In the genomic region with DNA sequence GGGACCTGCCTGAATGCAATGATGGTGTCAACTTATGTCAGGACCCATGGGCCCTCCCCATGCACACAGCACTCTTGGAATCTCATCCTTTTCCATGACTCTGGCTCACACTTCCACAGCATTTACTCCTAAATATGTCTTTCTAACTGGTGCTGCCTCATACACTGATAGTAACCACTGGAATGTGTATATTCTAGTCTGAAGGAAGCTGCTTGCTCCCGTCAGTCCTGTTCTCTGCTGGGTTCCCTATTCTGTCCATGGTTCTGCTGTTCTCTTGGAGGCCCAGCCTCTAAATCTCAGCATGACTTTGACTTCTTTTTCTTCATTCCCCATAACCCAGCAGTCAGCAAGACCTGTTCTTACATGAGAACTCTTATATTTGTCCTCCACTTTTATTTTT, we compare ENCODE assay signal across 1 cellular context.
TF ChIP-seq lines count a peak whose summit lies in the region.

No MANE protein-coding gene starts in this region.

TF ChIP-seq in IMR-90, 13 proteins besides CTCF, POLR2A, EP300 and RAD21:
- TF ChIP-seq CHD1 (IDR thresholded peaks at IDR 0.05; ENCODE audit: low read depth, low read length) = no peak
- TF ChIP-seq, protein P1, sequence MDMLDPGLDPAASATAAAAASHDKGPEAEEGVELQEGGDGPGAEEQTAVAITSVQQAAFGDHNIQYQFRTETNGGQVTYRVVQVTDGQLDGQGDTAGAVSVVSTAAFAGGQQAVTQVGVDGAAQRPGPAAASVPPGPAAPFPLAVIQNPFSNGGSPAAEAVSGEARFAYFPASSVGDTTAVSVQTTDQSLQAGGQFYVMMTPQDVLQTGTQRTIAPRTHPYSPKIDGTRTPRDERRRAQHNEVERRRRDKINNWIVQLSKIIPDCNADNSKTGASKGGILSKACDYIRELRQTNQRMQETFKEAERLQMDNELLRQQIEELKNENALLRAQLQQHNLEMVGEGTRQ (IDR thresholded peaks at IDR 0.05; ENCODE audit: low read depth, low read length) = no peak
- TF ChIP-seq RCOR1 (IDR thresholded peaks at IDR 0.05; ENCODE audit: insufficient replicate concordance, low read length) = no peak
- no peak for TF ChIP-seq MAZ (IDR thresholded peaks at IDR 0.05; ENCODE audit: borderline replicate concordance, low read depth, low read length)
- no peak for TF ChIP-seq MAFK (IDR thresholded peaks at IDR 0.05; ENCODE audit: low read depth, low read length)
- TF ChIP-seq RFX5 (IDR thresholded peaks at IDR 0.05; ENCODE audit: low read depth, low read length) = no peak
- TF ChIP-seq NFE2L2 (IDR thresholded peaks at IDR 0.05; ENCODE audit: low read depth, low read length) = no peak
- TF ChIP-seq CEBPB (IDR thresholded peaks at IDR 0.05; ENCODE audit: low read depth, low read length) = no peak
- TF ChIP-seq SMC3 (IDR thresholded peaks at IDR 0.05; ENCODE audit: low read depth, low read length) = no peak
- TF ChIP-seq BHLHE40 (IDR thresholded peaks at IDR 0.05; ENCODE audit: low read depth, low read length) = no peak
- no peak for TF ChIP-seq MXI1 (IDR thresholded peaks at IDR 0.05; ENCODE audit: borderline replicate concordance, low read depth, low read length)
- TF ChIP-seq, protein P2, sequence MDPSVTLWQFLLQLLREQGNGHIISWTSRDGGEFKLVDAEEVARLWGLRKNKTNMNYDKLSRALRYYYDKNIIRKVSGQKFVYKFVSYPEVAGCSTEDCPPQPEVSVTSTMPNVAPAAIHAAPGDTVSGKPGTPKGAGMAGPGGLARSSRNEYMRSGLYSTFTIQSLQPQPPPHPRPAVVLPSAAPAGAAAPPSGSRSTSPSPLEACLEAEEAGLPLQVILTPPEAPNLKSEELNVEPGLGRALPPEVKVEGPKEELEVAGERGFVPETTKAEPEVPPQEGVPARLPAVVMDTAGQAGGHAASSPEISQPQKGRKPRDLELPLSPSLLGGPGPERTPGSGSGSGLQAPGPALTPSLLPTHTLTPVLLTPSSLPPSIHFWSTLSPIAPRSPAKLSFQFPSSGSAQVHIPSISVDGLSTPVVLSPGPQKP (IDR thresholded peaks at IDR 0.05; ENCODE audit: borderline replicate concordance, low read depth, low read length) = no peak
- TF ChIP-seq FOS (IDR thresholded peaks at IDR 0.05; ENCODE audit: low read depth, low read length) = no peak
